8 cellular contexts compared by ENCODE assay signal in the genomic region with DNA sequence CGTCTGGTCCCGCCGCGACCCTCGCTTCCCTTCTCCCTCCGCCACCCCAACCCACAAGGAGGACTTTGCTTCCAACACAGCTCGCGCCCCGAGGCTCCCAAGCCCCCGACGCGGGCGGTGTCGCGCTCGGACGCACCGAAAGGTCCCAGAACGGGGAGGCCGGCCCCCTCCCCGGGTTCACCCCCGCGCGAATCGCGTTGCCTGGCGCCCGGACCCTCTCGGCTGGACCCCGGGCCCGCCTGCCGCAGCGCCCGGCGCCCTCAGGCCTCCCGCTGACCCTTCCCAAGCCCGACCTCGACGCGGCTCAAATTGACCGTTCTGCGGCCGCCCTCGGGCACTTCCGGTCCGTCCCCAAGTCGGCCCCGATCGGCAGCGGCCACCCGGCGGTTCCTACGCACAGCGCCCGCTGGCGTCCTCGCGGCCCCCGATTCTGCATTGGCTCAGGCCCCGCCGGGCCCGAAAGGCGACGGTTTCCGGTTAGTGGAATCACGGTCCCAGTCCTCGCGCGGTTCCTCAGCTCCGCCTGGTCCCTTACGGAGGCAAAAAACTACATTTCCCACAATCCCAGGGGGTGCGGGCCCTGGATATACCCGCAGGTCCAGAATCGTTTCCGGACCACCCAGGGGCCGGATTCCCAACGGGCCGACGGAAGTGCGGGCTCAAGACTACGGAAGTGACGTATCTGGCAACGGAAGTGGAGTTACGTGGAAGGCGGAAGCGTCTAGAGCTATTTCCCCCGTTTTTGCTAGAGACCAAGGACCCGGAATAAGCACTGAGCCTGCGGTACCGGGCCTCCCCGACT. TPM values are rescaled to one million over a fixed set of nuclear protein-coding genes. Genes with fewer than 3 reads are reported as not detected.
A peak's percentile ranks its signal among the peaks of the same experiment; 100 is the strongest.
DNase-seq lines count a peak whose midpoint lies in the region; ATAC-seq, FAIRE-seq and TF ChIP-seq lines count a peak whose summit lies in the region.

A gene (minus strand): TSS at position 347 of the 802 bp plus-strand sequence. CDS start 451 bp downstream, outside the sequence.

- 0 to 1% (median 1%) methylated on average over 79 to 91 of the region's 91 CpGs for WGBS in psoas muscle, 3 donors

- peak within 1 kb of the TSS; percentile 94 to 97 for H3K27ac ChIP-seq in right atrium auricular region
- peak within 1 kb of the TSS; percentile 90 for H3K27ac ChIP-seq in psoas muscle

- peaks cover 9% of the 10 kb centered on the region for H3K36me3 ChIP-seq in right atrium auricular region
- peaks cover 0 to 12% of the 10 kb centered on the region in 2 donors for H3K36me3 ChIP-seq in psoas muscle (ENCODE audit: insufficient read depth in 1 of 2, low read depth in 1 of 2)

- H3K4me1 ChIP-seq in right atrium auricular region (peaks cover 0 to 39% of the 10 kb centered on the region in 2 donors), psoas muscle (peaks cover 32% of the 10 kb centered on the region)

- peak; percentile 76 for ATAC-seq in GM18499 (IDR thresholded peaks at IDR 0.05; ENCODE audit: insufficient read depth, unreplicated experiment)
- peak; percentile 80 for ATAC-seq in HG02943 (IDR thresholded peaks at IDR 0.05; ENCODE audit: low read depth, unreplicated experiment)
- peak; percentile 93 to 95 (median 94) for ATAC-seq in psoas muscle

- H3K9me3 ChIP-seq in right atrium auricular region (no peaks in the 10 kb centered on the region), psoas muscle (no peaks in the 10 kb centered on the region)

- intact Hi-C loops in T-helper 2 cell treated with Interferon-gamma antibody and Interleukin-4, amounts not matched to agents 100 ng/mL and 5 ng/mL, for 36 hours (cut with micrococcal nuclease) = loop anchor here (1.0 to 10.0 kb wide), 5 partner anchors 24 to 259 kb away; a partner anchor contains a TSS
- intact Hi-C loops in psoas muscle (cut with DNase I) = loop anchor here in 1 of 2 donors (2.0 kb wide), 1 partner anchor 24 kb away; a partner anchor contains a TSS

- DNase-seq in NCI-H187 treated with DMSO at 0.1 percent for 48 hours (lab: John Stamatoyannopoulos, UW) (peak; percentile 94), anterior cingulate cortex (lab: John Stamatoyannopoulos, UW) (peak; percentile 92 to 100 (median 99)), right atrium auricular region (ENCODE audit: low spot score) (peak; percentile 99), psoas muscle (peak; percentile 97 to 99), urothelium cell line (ENCODE audit: low spot score) (peak; percentile 97)

- H3K27me3 ChIP-seq in right atrium auricular region (no peaks in the 10 kb centered on the region), psoas muscle (ENCODE audit: insufficient read depth in 3 of 3, low read length in 2 of 3) (no peaks in the 10 kb centered on the region)

- H3K4me3 ChIP-seq in right atrium auricular region = peak within 1 kb of the TSS; percentile 97 to 99
- peak within 1 kb of the TSS; percentile 87 for H3K4me3 ChIP-seq in psoas muscle

- peak; percentile 79 for FAIRE-seq in urothelium cell line (lab: Jason Lieb, UNC)

- TF ChIP-seq CTCF in right atrium auricular region (IDR thresholded peaks at IDR 0.05) (peak in 1 of 2 donors; percentile 42), psoas muscle (IDR thresholded peaks at IDR 0.05) (peak; percentile 29)

RNA-seq across cellular contexts. Expression of the gene that starts here (rescaled TPM):
- 110 and 112 TPM in 2 replicates for total RNA-seq in T-helper 2 cell treated with Interferon-gamma antibody and Interleukin-4, amounts not matched to agents 100 ng/mL and 5 ng/mL, for 36 hours
- total RNA-seq in right atrium auricular region (100 to 1,000 TPM; 155 to 159 TPM), psoas muscle (100 to 1,000 TPM; 180 to 194 (median 183) TPM)
- 100 to 1,000 TPM; 306 to 534 (median 341) TPM for polyA plus RNA-seq in psoas muscle

Comparison
In these comparisons a context has a peak if more than half of its experiments do, and no peak if none do; other contexts are left out.
1. Peak in every context shown above with its lines: DNase-seq, ATAC-seq, H3K4me3 ChIP-seq and H3K27ac ChIP-seq.